ENCODE assay signal across 29 cellular contexts in genomic region chr2:228559774-228560415, GRCh38.
"Had no signal": no experiment of that assay in that cellular context is flagged by ENCODE, and none has a peak within 500 bp of the region (broad histone marks: within the 10 kb centered on the region; RNA-seq: fewer than 3 reads in every experiment).

No MANE protein-coding gene starts in this region.

- FAIRE-seq: astrocyte, small intestine, TTC549 had no signal

- DNase-seq: activated CD4-positive, alpha-beta T cell treated with anti-CD3 and anti-CD28 coated beads for 36 hours; activated CD4-positive, alpha-beta T cell treated with anti-CD3 and anti-CD28 coated beads, Interleukin-2, amount 50 U/mL, for 4 hours; activated CD8-positive, alpha-beta memory T cell treated with anti-CD3 and anti-CD28 coated beads for 24 hours; activated CD8-positive, alpha-beta memory T cell treated with anti-CD3 and anti-CD28 coated beads, Interleukin-2, amount 50 U/mL, for 4 hours; activated T-cell treated with anti-CD3 and anti-CD28 coated beads, Interleukin-2, amount 50 U/mL, for 24 hours; adrenal gland; central memory CD4-positive, alpha-beta T cell; dermis blood vessel endothelial cell; effector CD8-positive, alpha-beta T cell; erythroblast; foreskin fibroblast; immature natural killer cell; naive thymus-derived CD8-positive, alpha-beta T cell; posterior cingulate gyrus; small intestine; stimulated activated CD4-positive, alpha-beta T cell treated with anti-CD3 and anti-CD28 coated beads, Interleukin-2, amount 100 ng/mL, for 24 hours; stomach had no signal

- H3K27me3 ChIP-seq: adrenal gland, hepatocyte, neural progenitor cell, stomach, suprapubic skin, tibial nerve had no signal

- H3K4me3 ChIP-seq: adrenal gland, hepatocyte, lung, neural progenitor cell, stomach, suprapubic skin, tibial nerve had no signal

- H3K36me3 ChIP-seq: adrenal gland, neural progenitor cell, stomach, suprapubic skin, tibial nerve had no signal

- H3K79me2 ChIP-seq: hepatocyte had no signal

- H3K4me1 ChIP-seq: neural progenitor cell, stomach, suprapubic skin, tibial nerve had no signal

- H3K4me2 ChIP-seq: hepatocyte, neural progenitor cell had no signal

- H3K9me3 ChIP-seq: adrenal gland, stomach, suprapubic skin, tibial nerve had no signal

- H3K27ac ChIP-seq: adrenal gland, hepatocyte, neural progenitor cell, stomach, suprapubic skin, tibial nerve had no signal

- ATAC-seq: activated CD4-positive, alpha-beta T cell treated with anti-CD3 and anti-CD28 coated beads for 36 hours; activated naive CD4-positive, alpha-beta T cell treated with anti-CD3 and anti-CD28 coated beads, Interleukin-2, amount 50 U/mL, for 72 hours; activated T-helper 17 cell treated with anti-CD3 and anti-CD28 coated beads, Interleukin-2, amount 50 U/mL, for 72 hours; left lobe of liver; naive thymus-derived CD8-positive, alpha-beta T cell; sciatic nerve; stimulated activated memory B cell treated with anti-CD40 and anti-IgM and Interleukin-4, amounts not matched to agents 10 μg/mL and 1 μg/mL and 100 μg/mL, for 72 hours had no signal

- H2AFZ ChIP-seq: hepatocyte, neural progenitor cell had no signal

- H3K9ac ChIP-seq: neural progenitor cell had no signal
